In the genomic region with DNA sequence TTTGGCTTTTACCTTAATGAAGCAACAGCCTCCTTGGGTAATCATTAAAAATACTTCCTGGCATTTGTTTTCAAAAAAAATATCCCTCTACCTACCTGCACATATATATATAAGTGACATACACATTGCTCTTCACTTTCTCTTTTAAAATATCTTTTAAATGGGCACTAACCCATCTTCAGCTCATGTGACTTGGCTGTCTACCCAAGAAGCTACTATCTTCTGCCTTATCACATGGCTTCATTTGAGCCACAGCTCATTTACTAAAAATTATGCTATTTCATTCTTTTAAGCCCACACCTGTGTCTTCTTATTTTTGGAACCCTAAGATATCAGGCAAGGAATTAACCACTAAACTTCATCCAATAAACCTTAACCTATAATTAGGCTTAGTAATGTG, we compare ENCODE assay signal across 23 cellular contexts. TPM values are rescaled to one million over a fixed set of nuclear protein-coding genes. Genes with fewer than 3 reads are reported as not detected.
"Had no signal": no experiment of that assay in that cellular context is flagged by ENCODE, and none has a peak within 500 bp of the region (broad histone marks: within the 10 kb centered on the region; RNA-seq: fewer than 3 reads in every experiment).

No MANE protein-coding gene starts in this region.

- DNase-seq: hypothalamus; immature natural killer cell; kidney; left colon; left ventricle myocardium inferior; midbrain; mucosa of descending colon; naive thymus-derived CD4-positive, alpha-beta T cell; pancreas; posterior cingulate gyrus; retina; right cardiac atrium; sigmoid colon; spleen; stimulated activated CD4-positive, alpha-beta T cell treated with anti-CD3 and anti-CD28 coated beads, Interleukin-4, amount 100 ng/mL, for 24 hours; stimulated activated naive CD4-positive, alpha-beta T cell; stimulated activated naive CD8-positive, alpha-beta T cell treated with anti-CD3 and anti-CD28 coated beads, Interleukin-15, amount 100 ng/mL, for 72 hours; substantia nigra; uterus had no signal

- ATAC-seq: left colon; mucosa of descending colon; naive thymus-derived CD4-positive, alpha-beta T cell; natural killer cell treated with Interleukin-12 subunit alpha and Interleukin-12 subunit beta and Interleukin-15 and Interleukin-18, amount 100 ng/mL, for 72 hours; pancreas; right cardiac atrium; stimulated activated effector memory CD8-positive, alpha-beta T cell treated with anti-CD3 and anti-CD28 coated beads, Interleukin-12 subunit alpha, Interleukin-12 subunit beta, amount 100 ng/mL, for 72 hours; stimulated activated naive CD8-positive, alpha-beta T cell treated with anti-CD3 and anti-CD28 coated beads, Interleukin-15, amount 100 ng/mL, for 72 hours had no signal

- FAIRE-seq: kidney, pancreas had no signal

- H3K36me3 ChIP-seq: left ventricle myocardium inferior, pancreas, prostate gland, sigmoid colon, spleen, tibial nerve, uterus had no signal

- H3K27me3 ChIP-seq: pancreas, sigmoid colon, spleen, tibial nerve, uterus had no signal

- H3K4me3 ChIP-seq: left ventricle myocardium inferior, mucosa of descending colon, pancreas, prostate gland, sigmoid colon, spleen, tibial nerve, uterus had no signal

- H3K4me1 ChIP-seq: prostate gland, sigmoid colon, spleen, uterus had no signal

- H3K9me3 ChIP-seq: left ventricle myocardium inferior, mucosa of descending colon, pancreas, prostate gland, sigmoid colon, tibial nerve, uterus had no signal

RNA-seq across cellular contexts. Expression of a gene that starts 37.0 kb away (rescaled TPM):
- total RNA-seq: natural killer cell treated with Interleukin-12 subunit alpha and Interleukin-12 subunit beta and Interleukin-15 and Interleukin-18, amount 100 ng/mL, for 72 hours had no signal
